Comparison of ENCODE assay signal across 8 cellular contexts in genomic region chr5:109689740-109690455, GRCh38. TPM values are rescaled to one million over a fixed set of nuclear protein-coding genes. Genes with fewer than 3 reads are reported as not detected.
A peak's percentile ranks its signal among the peaks of the same experiment; 100 is the strongest.
DNase-seq lines count a peak whose midpoint lies in the region; ATAC-seq and TF ChIP-seq lines count a peak whose summit lies in the region.

MAN2A1 (plus strand) TSS chr5:109689927; CDS start chr5:109690418, 491 bp downstream.

- peaks cover 18% of the 10 kb centered on the region for H3K9me3 ChIP-seq in endodermal cell (ENCODE audit: control insufficient read depth, low read length)

- H3K27me3 ChIP-seq in endodermal cell (ENCODE audit: control insufficient read depth, insufficient read depth, low read length, poor library complexity, severe bottlenecking): no peaks in the 10 kb centered on the region

- no peaks in the 10 kb centered on the region for H3K4me1 ChIP-seq in endodermal cell (ENCODE audit: control insufficient read depth, insufficient read depth, low read length)

- H3K27ac Mint-ChIP-seq in activated CD8-positive, alpha-beta memory T cell treated with anti-CD3 and anti-CD28 coated beads, Interleukin-2, amount 10 ng/mL, durations not matched to agents 7 days and 5 days: peak within 1 kb of the TSS; percentile 95
- H3K27ac Mint-ChIP-seq in endodermal cell (peak within 1 kb of the TSS; percentile 99), mesothelial cell of epicardium (peak within 1 kb of the TSS; percentile 99)

- no peaks in the 10 kb centered on the region for H3K36me3 ChIP-seq in endodermal cell (ENCODE audit: control insufficient read depth, insufficient read depth, low read length)

- ATAC-seq in GM19023 (IDR thresholded peaks at IDR 0.05; ENCODE audit: unreplicated experiment) (peak; percentile 56), HG03342 (IDR thresholded peaks at IDR 0.05; ENCODE audit: unreplicated experiment) (peak; percentile 49)
- peak; percentile 74 for ATAC-seq in activated CD8-positive, alpha-beta memory T cell treated with anti-CD3 and anti-CD28 coated beads, Interleukin-2, amount 10 ng/mL, durations not matched to agents 7 days and 5 days

- H3K4me1 Mint-ChIP-seq in activated CD8-positive, alpha-beta memory T cell treated with anti-CD3 and anti-CD28 coated beads, Interleukin-2, amount 10 ng/mL, durations not matched to agents 7 days and 5 days: peaks cover 48% of the 10 kb centered on the region
- H3K4me1 Mint-ChIP-seq in endodermal cell (peaks cover 41% of the 10 kb centered on the region), mesothelial cell of epicardium (peaks cover 37% of the 10 kb centered on the region)

- CTCF ChIA-PET in activated CD8-positive, alpha-beta memory T cell treated with anti-CD3 and anti-CD28 coated beads, Interleukin-2, amount 10 ng/mL, durations not matched to agents 7 days and 5 days (lab: Charles Lee): interaction anchor here (1.0 to 1.3 kb wide), 4 partner anchors 12 to 171 kb away, joined by 3 to 4 read pairs (median 3); no protein-coding TSS in a partner anchor

- H3K9me3 Mint-ChIP-seq in activated CD8-positive, alpha-beta memory T cell treated with anti-CD3 and anti-CD28 coated beads, Interleukin-2, amount 10 ng/mL, durations not matched to agents 7 days and 5 days (ENCODE audit: low read depth): no peaks in the 10 kb centered on the region
- peaks cover 14% of the 10 kb centered on the region for H3K9me3 Mint-ChIP-seq in endodermal cell
- peaks cover 24% of the 10 kb centered on the region for H3K9me3 Mint-ChIP-seq in mesothelial cell of epicardium

- peak within 1 kb of the TSS; percentile 93 for H3K27ac ChIP-seq in endodermal cell (ENCODE audit: low read depth, low read length)

- DNase-seq in AG20443 (ENCODE audit: low spot score) (peak; percentile 86), NCI-H82 treated with DMSO at 0.1 percent for 48 hours (lab: John Stamatoyannopoulos, UW; ENCODE audit: unreplicated experiment) (peak; percentile 22), endodermal cell (peak; percentile 86), mesothelial cell of epicardium (ENCODE audit: low spot score in 2 of 2, unreplicated experiment in 2 of 2) (peak; percentile 41 to 72)
- DNase-seq in activated CD8-positive, alpha-beta memory T cell treated with anti-CD3 and anti-CD28 coated beads, Interleukin-2, amount 10 ng/mL, durations not matched to agents 7 days and 5 days: peak; percentile 86
- DNase-seq in stimulated activated CD8-positive, alpha-beta memory T cell treated with anti-CD3 and anti-CD28 coated beads, Interleukin-2, amount 100 ng/mL, for 48 hours (ENCODE audit: low read depth in 2 of 2): peak; percentile 57 to 59

- H3K27me3 Mint-ChIP-seq in activated CD8-positive, alpha-beta memory T cell treated with anti-CD3 and anti-CD28 coated beads, Interleukin-2, amount 10 ng/mL, durations not matched to agents 7 days and 5 days: no peaks in the 10 kb centered on the region
- peaks cover 10% of the 10 kb centered on the region for H3K27me3 Mint-ChIP-seq in endodermal cell (ENCODE audit: insufficient read depth)
- H3K27me3 Mint-ChIP-seq in mesothelial cell of epicardium (ENCODE audit: low read depth): peaks cover 2% of the 10 kb centered on the region

- H3K36me3 Mint-ChIP-seq in activated CD8-positive, alpha-beta memory T cell treated with anti-CD3 and anti-CD28 coated beads, Interleukin-2, amount 10 ng/mL, durations not matched to agents 7 days and 5 days: peaks cover 4% of the 10 kb centered on the region
- no peaks in the 10 kb centered on the region for H3K36me3 Mint-ChIP-seq in endodermal cell (ENCODE audit: low read depth)
- peaks cover 3% of the 10 kb centered on the region for H3K36me3 Mint-ChIP-seq in mesothelial cell of epicardium

- H3K4me3 ChIP-seq in endodermal cell (ENCODE audit: low read length): peak within 1 kb of the TSS; percentile 92

- H3K9ac ChIP-seq in endodermal cell (ENCODE audit: extremely low read depth, low read length, poor library complexity, severe bottlenecking): peak within 1 kb of the TSS; percentile 62

- TF ChIP-seq CTCF in endodermal cell (conservative IDR thresholded peaks at IDR 0.05) (no peak), mesothelial cell of epicardium (IDR thresholded peaks at IDR 0.05; ENCODE audit: unreplicated experiment) (no peak)

- 0% methylated on average over 33 to 78 of the region's 78 CpGs for WGBS in endodermal cell (ENCODE audit: insufficient coverage in 1 of 2, insufficient read length in 1 of 2), 2 experiments

- H3K4me3 Mint-ChIP-seq in activated CD8-positive, alpha-beta memory T cell treated with anti-CD3 and anti-CD28 coated beads, Interleukin-2, amount 10 ng/mL, durations not matched to agents 7 days and 5 days: peak within 1 kb of the TSS; percentile 96
- H3K4me3 Mint-ChIP-seq in endodermal cell: peak within 1 kb of the TSS; percentile 80
- peak within 1 kb of the TSS; percentile 85 for H3K4me3 Mint-ChIP-seq in mesothelial cell of epicardium

RNA-seq across cellular contexts. Expression of gene MAN2A1, which starts in this region (rescaled TPM):
- 10 to 100 TPM; 27.2 to 28.4 TPM for total RNA-seq in activated CD8-positive, alpha-beta memory T cell treated with anti-CD3 and anti-CD28 coated beads, Interleukin-2, amount 10 ng/mL, durations not matched to agents 7 days and 5 days
- 10 to 100 TPM; 60.7 to 62.1 TPM for total RNA-seq in endodermal cell
- 38.4 TPM for polyA plus RNA-seq in endodermal cell (2013, experiment 1 of 2)
- 39.0 TPM for polyA plus RNA-seq in endodermal cell (2013, experiment 2 of 2)
- total RNA-seq in mesothelial cell of epicardium: 19.1 to 21.3 TPM (median 20.0 TPM) in 3 replicates

Comparison
In these comparisons a context has a peak if more than half of its experiments do, and no peak if none do; other contexts are left out.
1. Peak in every context shown above with its lines: DNase-seq, ATAC-seq, H3K4me3 ChIP-seq and H3K27ac ChIP-seq.
2. DNase-seq: peak in every context shown above with its lines; median percentile 86 in AG20443; 86 in activated CD8-positive, alpha-beta memory T cell treated with anti-CD3 and anti-CD28 coated beads, Interleukin-2, amount 10 ng/mL, durations not matched to agents 7 days and 5 days; 86 in endodermal cell; 58 in stimulated activated CD8-positive, alpha-beta memory T cell treated with anti-CD3 and anti-CD28 coated beads, Interleukin-2, amount 100 ng/mL, for 48 hours; 56 in mesothelial cell of epicardium; 22 in NCI-H82 treated with DMSO at 0.1 percent for 48 hours.